29 cellular contexts compared by ENCODE assay signal in the genomic region with DNA sequence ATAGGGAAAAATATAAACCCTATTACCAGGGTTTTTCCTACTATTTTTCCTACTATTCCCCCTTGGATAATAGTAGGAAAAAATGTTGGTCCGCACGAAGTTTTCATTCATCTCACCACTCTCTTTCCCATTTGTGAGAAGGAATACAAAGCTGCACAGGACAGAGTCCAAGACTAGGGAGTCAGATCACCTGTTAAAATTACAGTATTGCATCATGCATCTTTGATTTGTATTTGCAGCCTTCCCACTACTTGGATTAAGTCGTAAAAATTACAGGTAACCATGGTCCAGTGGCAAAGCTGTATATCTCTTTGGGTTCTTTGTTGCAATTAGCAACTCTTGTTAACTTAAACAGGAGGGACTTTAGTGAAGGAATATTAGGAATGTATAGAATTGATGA.
"Had no signal": no experiment of that assay in that cellular context is flagged by ENCODE, and none has a peak within 500 bp of the region (broad histone marks: within the 10 kb centered on the region; RNA-seq: fewer than 3 reads in every experiment).

No MANE protein-coding gene starts in this region.

- ATAC-seq: activated CD4-positive, alpha-beta T cell treated with anti-CD3 and anti-CD28 coated beads for 36 hours; activated CD4-positive, CD25-positive, alpha-beta regulatory T cell treated with anti-CD3 and anti-CD28 coated beads, Interleukin-2, amount 50 U/mL, for 24 hours; activated CD8-positive, alpha-beta memory T cell treated with anti-CD3 and anti-CD28 coated beads, Interleukin-2, amount 10 ng/mL, durations not matched to agents 7 days and 5 days; activated CD8-positive, alpha-beta T cell treated with anti-CD3 and anti-CD28 coated beads, Interleukin-2, amount 10 ng/mL, durations not matched to agents 7 days and 5 days; activated naive CD8-positive, alpha-beta T cell treated with anti-CD3 and anti-CD28 coated beads, Interleukin-2, amount 50 U/mL, for 24 hours; WTC11 had no signal

- H3K27me3 ChIP-seq: ascending aorta had no signal

- H3K4me3 ChIP-seq: ascending aorta had no signal

- DNase-seq: activated CD4-positive, alpha-beta memory T cell treated with anti-CD3 and anti-CD28 coated beads, Interleukin-2, amount 10 ng/mL, durations not matched to agents 7 days and 5 days; activated CD4-positive, alpha-beta T cell treated with anti-CD3 and anti-CD28 coated beads for 1 hour; activated CD4-positive, alpha-beta T cell treated with anti-CD3 and anti-CD28 coated beads for 36 hours; activated CD4-positive, alpha-beta T cell treated with anti-CD3 and anti-CD28 coated beads for 48 hours; activated CD4-positive, alpha-beta T cell treated with anti-CD3 and anti-CD28 coated beads, Interleukin-2, amount 10 ng/mL, durations not matched to agents 7 days and 5 days; activated CD4-positive, alpha-beta T cell treated with anti-CD3 and anti-CD28 coated beads, Interleukin-2, amount 50 U/mL, for 48 hours; activated CD4-positive, CD25-positive, alpha-beta regulatory T cell; activated CD8-positive, alpha-beta memory T cell treated with anti-CD3 and anti-CD28 coated beads for 24 hours; activated CD8-positive, alpha-beta memory T cell treated with anti-CD3 and anti-CD28 coated beads, Interleukin-2, amount 10 ng/mL, durations not matched to agents 7 days and 5 days; activated CD8-positive, alpha-beta memory T cell treated with anti-CD3 and anti-CD28 coated beads, Interleukin-2, amount 50 U/mL, for 48 hours; activated CD8-positive, alpha-beta T cell treated with anti-CD3 and anti-CD28 coated beads, Interleukin-2, amount 10 ng/mL, durations not matched to agents 7 days and 5 days; activated effector memory CD4-positive, alpha-beta T cell treated with Interleukin-2 at 50 U/mL for 16 hours; activated gamma-delta T cell; activated naive CD4-positive, alpha-beta T cell treated with anti-CD3 and anti-CD28 coated beads, Interleukin-2, amount 10 ng/mL, durations not matched to agents 7 days and 5 days; activated naive CD4-positive, alpha-beta T cell treated with Interleukin-2 at 50 U/mL for 16 hours; activated naive CD8-positive, alpha-beta T cell treated with anti-CD3 and anti-CD28 coated beads, Interleukin-2, amount 10 ng/mL, durations not matched to agents 7 days and 5 days; activated naive CD8-positive, alpha-beta T cell treated with anti-CD3 and anti-CD28 coated beads, Interleukin-2, amount 50 U/mL, for 24 hours; activated T-cell treated with anti-CD3 and anti-CD28 coated beads, Interleukin-2, amount 50 U/mL, for 24 hours; activated T-cell treated with anti-CD3 and anti-CD28 coated beads, Interleukin-2, amount 50 U/mL, for 48 hours; amygdala; anterior cingulate cortex; central memory CD4-positive, alpha-beta T cell; T-helper 1 cell; T-helper 2 cell; T-helper 9 cell; WERI-Rb-1 had no signal

- H3K27ac ChIP-seq: ascending aorta, WERI-Rb-1 had no signal

- H3K9me3 ChIP-seq: ascending aorta had no signal

- H3K4me1 ChIP-seq: ascending aorta had no signal
